8 cellular contexts compared by ENCODE assay signal in the genomic region with DNA sequence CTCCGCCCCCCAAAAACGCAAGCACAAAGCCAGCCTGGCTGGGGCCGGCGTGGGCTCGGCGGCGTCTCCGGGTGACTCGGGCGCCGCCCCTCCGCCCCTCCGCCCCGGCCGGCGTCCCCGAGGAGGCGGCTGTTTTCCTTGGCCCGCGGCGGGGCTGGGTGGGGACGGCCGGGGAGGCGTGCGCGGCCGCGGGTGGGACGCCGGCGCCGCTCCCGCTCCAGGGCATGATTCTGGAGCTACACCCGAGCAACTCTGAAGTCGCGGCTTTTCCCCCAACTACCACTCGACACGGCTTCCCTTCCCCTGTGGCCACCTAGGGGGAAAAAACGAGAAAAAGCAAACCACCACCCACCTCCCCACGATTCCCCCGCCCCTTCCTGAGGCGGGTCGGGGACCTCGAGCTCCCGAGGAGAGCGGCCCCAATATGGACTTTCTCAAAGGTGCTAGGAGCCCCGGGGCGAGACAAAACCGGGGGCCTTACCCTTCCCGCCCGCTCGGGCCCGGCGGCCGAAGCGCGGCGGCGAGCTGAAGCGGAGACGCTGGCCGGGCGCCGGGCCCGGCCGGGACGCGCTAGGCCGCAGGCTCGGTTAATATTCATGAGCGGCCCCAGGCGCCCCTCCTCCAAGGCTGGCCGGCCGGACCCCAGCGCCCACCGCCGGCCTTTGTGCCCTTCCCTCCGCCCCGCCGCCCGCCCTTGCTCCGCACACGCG. TPM values are rescaled to one million over a fixed set of nuclear protein-coding genes. Genes with fewer than 3 reads are reported as not detected.
DNase-seq lines count a peak whose midpoint lies in the region; ATAC-seq and TF ChIP-seq lines count a peak whose summit lies in the region.

No MANE protein-coding gene starts in this region.

- in situ Hi-C loops in astrocyte of the cerebellum (cut with HindIII; ENCODE audit: low sequenced_read_pairs), result no loop called here

- CTCF ChIA-PET in T-cell (lab: Charles Lee), result interaction anchor here (0.7 to 1.8 kb wide), 2 partner anchors 105 to 199 kb away, joined by 3 to 5 read pairs; no protein-coding TSS in a partner anchor

- TF ChIP-seq EP300 in sigmoid colon (IDR thresholded peaks at IDR 0.05), result no peak

- H3K27me3 Mint-ChIP-seq in T-cell, result no peaks in the 10 kb centered on the region

- no peaks in the 10 kb centered on the region for H3K36me3 ChIP-seq in BE2C
- H3K36me3 ChIP-seq in iPS DF 6.9 (ENCODE audit: control insufficient read depth, insufficient read depth, low read length), result no peaks in the 10 kb centered on the region
- no peaks in the 10 kb centered on the region for H3K36me3 ChIP-seq in sigmoid colon

- H3K4me1 ChIP-seq in BE2C (no peaks in the 10 kb centered on the region; the same call in none of the 2 replicates), iPS DF 6.9 (ENCODE audit: control insufficient read depth, insufficient read depth, low read length) (peaks cover 2% of the 10 kb centered on the region; the same call in 1 of the 2 replicates), sigmoid colon (peaks cover 0 to 50% (median 33%) of the 10 kb centered on the region in 4 donors)

- intact Hi-C loops in sigmoid colon (cut with DNase I), result loop anchor here (5.0 kb wide), 3 partner anchors 81 to 229 kb away; partner anchors contain the start of gene PRTFDC1

- peak overlapping the region; percentile 84 to 91 (median 86) for H3K4me3 Mint-ChIP-seq in T-cell

- H3K27ac Mint-ChIP-seq in T-cell, result peak overlapping the region; percentile 68 to 75

- no peaks in the 10 kb centered on the region for H3K36me3 Mint-ChIP-seq in T-cell

- H3K27ac ChIP-seq in iPS DF 6.9 (ENCODE audit: low read length), result no peak overlapping the region
- peak overlapping the region; percentile 91 to 99 (median 98) for H3K27ac ChIP-seq in sigmoid colon

- TF ChIP-seq CTCF in BE2C (IDR thresholded peaks at IDR 0.05; ENCODE audit: low read depth, low read length), result peak; percentile 17; the same call in 1 of the 2 replicates
- no peak for TF ChIP-seq CTCF in astrocyte of the cerebellum (IDR thresholded peaks at IDR 0.05; ENCODE audit: low read depth, low read length, missing control alignments)
- no peak for TF ChIP-seq CTCF in sigmoid colon (IDR thresholded peaks at IDR 0.05)

- H3K9me3 ChIP-seq in BE2C (no peaks in the 10 kb centered on the region), iPS DF 6.9 (ENCODE audit: control insufficient read depth, insufficient read depth, low read length) (no peaks in the 10 kb centered on the region), sigmoid colon (no peaks in the 10 kb centered on the region)

- H3K27me3 ChIP-seq in BE2C, result no peaks in the 10 kb centered on the region
- H3K27me3 ChIP-seq in iPS DF 6.9 (ENCODE audit: control insufficient read depth, insufficient read depth, low read length), result peaks cover 8% of the 10 kb centered on the region; the same call in 1 of the 2 replicates
- H3K27me3 ChIP-seq in sigmoid colon, result no peaks in the 10 kb centered on the region

- DNase-seq in BE2C, result peak; percentile 65
- DNase-seq in T-cell, result peak in 33 of 34 experiments; percentile 11 to 59 (median 33)
- DNase-seq in astrocyte of the cerebellum (ENCODE audit: low read depth), result no peak
- DNase-seq in iPS DF 6.9 (ENCODE audit: low read depth, low spot score), result no peak
- DNase-seq in sigmoid colon, result peak; percentile 72
- no peak for DNase-seq in NCI-H2196 (lab: John Stamatoyannopoulos, UW; ENCODE audit: unreplicated experiment)

- no peaks in the 10 kb centered on the region for H3K9me3 Mint-ChIP-seq in T-cell

- H3K4me3 ChIP-seq in BE2C (ENCODE audit: low read depth, low read length), result peak overlapping the region; percentile 77
- peak overlapping the region; percentile 78 for H3K4me3 ChIP-seq in astrocyte of the cerebellum (ENCODE audit: low read depth, low read length)
- H3K4me3 ChIP-seq in iPS DF 6.9 (ENCODE audit: low read length), result peak overlapping the region; percentile 51
- peak overlapping the region; percentile 75 to 92 (median 90) for H3K4me3 ChIP-seq in sigmoid colon

- TF ChIP-seq POLR2A in sigmoid colon (IDR thresholded peaks at IDR 0.05), result no peak

- POLR2A ChIA-PET in T-cell (lab: Charles Lee), result interaction anchor here (0.5 to 0.6 kb wide), 3 partner anchors 15 to 101 kb away, joined by 3 to 4 read pairs (median 4); no protein-coding TSS in a partner anchor

- peak; percentile 29 for ATAC-seq in GM19025 (IDR thresholded peaks at IDR 0.05; ENCODE audit: low read depth, unreplicated experiment)
- peak; percentile 27 for ATAC-seq in HG03196 (IDR thresholded peaks at IDR 0.05; ENCODE audit: unreplicated experiment)
- peak; percentile 15 to 28 (median 21) for ATAC-seq in T-cell (replicated peaks in 1 of 4)

- WGBS in iPS DF 6.9 (ENCODE audit: insufficient coverage, insufficient read length), result no CpG with 5 or more reads among the region's 84 CpGs
- 1% methylated on average over 84 of the region's 84 CpGs for WGBS in sigmoid colon, 2 donors

- peaks cover 0 to 30% (median 23%) of the 10 kb centered on the region in 3 donors for H3K4me1 Mint-ChIP-seq in T-cell

RNA-seq across cellular contexts. Expression of gene ARHGAP21, which starts 0.9 kb away (rescaled TPM):
- polyA plus RNA-seq in BE2C (2012; ENCODE audit: insufficient read depth, insufficient read length, low read depth), result 28.2 TPM
- total RNA-seq in T-cell (10 to 100 TPM; 19.1 to 45.8 (median 26.1) TPM), sigmoid colon (10 to 100 TPM; 53.2 to 87.8 (median 61.9) TPM)
- polyA plus RNA-seq in sigmoid colon, result 10 to 100 TPM; 25.2 to 26.4 (median 26.2) TPM

Comparison
In these comparisons a context has a peak if more than half of its experiments do, and no peak if none do; other contexts are left out.
1. DNase-seq: peak in BE2C (single experiment), T-cell (33 of 34) and sigmoid colon (single experiment); none in astrocyte of the cerebellum (single experiment), iPS DF 6.9 (single experiment) and NCI-H2196 (single experiment).
2. Peak in every context shown above with its lines, with median percentiles within 50 percentile points of each other: H3K4me3 ChIP-seq and ATAC-seq.